In genomic region chr22:46654426-46654825, GRCh38 we compare ENCODE assay signal across 15 cellular contexts. TPM values are rescaled to one million over a fixed set of nuclear protein-coding genes. Genes with fewer than 3 reads are reported as not detected.
DNase-seq lines count a peak whose midpoint lies in the region; ATAC-seq, FAIRE-seq and TF ChIP-seq lines count a peak whose summit lies in the region.
"Had no signal": no experiment of that assay in that cellular context is flagged by ENCODE, and none has a peak within 500 bp of the region (broad histone marks: within the 10 kb centered on the region; RNA-seq: fewer than 3 reads in every experiment).

No MANE protein-coding gene starts in this region.

- DNase-seq in activated CD4-positive, alpha-beta memory T cell treated with anti-CD3 and anti-CD28 coated beads for 36 hours: no peak
- DNase-seq in activated CD4-positive, alpha-beta memory T cell treated with anti-CD3 and anti-CD28 coated beads, Interleukin-2, amount 10 ng/mL, durations not matched to agents 7 days and 5 days: no peak
- DNase-seq in stimulated activated naive CD8-positive, alpha-beta T cell treated with anti-CD3 and anti-CD28 coated beads, Interleukin-15, Interleukin-2, amounts not matched to agents 100 U/mL and 50 U/mL, for 24 hours: no peak
- no peak for DNase-seq in H1 (ENCODE audit: low read depth in 1 of 2, low spot score in 2 of 2)
- no peak for DNase-seq in HT-29 (ENCODE audit: low spot score)
- DNase-seq in cerebellar nuclear complex (lab: John Stamatoyannopoulos, UW): no peak
- DNase-seq: CD8-positive, alpha-beta T cell; KBM-7; NCI-H1694 treated with DMSO at 0.1 percent for 48 hours had no signal

- peaks cover 5% of the 10 kb centered on the region; the same call in 1 of the 2 replicates for H3K79me1 ChIP-seq in H1 (ENCODE audit: low read depth, low read length)

- no peak overlapping the region for H3K23ac ChIP-seq in H1 (ENCODE audit: insufficient read length)

- no peak overlapping the region for H2BK20ac ChIP-seq in H1 (ENCODE audit: low read length)

- no peak overlapping the region for H2BK120ac ChIP-seq in H1 (replicated peaks; ENCODE audit: low read depth, low read length)

- no peak overlapping the region for H2AK5ac ChIP-seq in H1 (ENCODE audit: low read depth, low read length)

- H4K20me1 ChIP-seq in H1 (replicated peaks in 1 of 2; ENCODE audit: control insufficient read depth in 1 of 2, insufficient read depth in 2 of 2, low read length in 2 of 2): peaks cover 0 to 4% of the 10 kb centered on the region in 2 experiments

- peaks cover 0 to 4% (median 1%) of the 10 kb centered on the region in 4 experiments; a peak in 2 of 7 replicates for H3K4me1 ChIP-seq in H1 (replicated peaks in 1 of 4; ENCODE audit: control insufficient read depth in 3 of 4, insufficient read depth in 4 of 4, low read length in 3 of 4)

- no peak overlapping the region for H2AFZ ChIP-seq in H1 (ENCODE audit: low read length)

- no peak for TF ChIP-seq CTCF in H1 (IDR thresholded peaks at IDR 0.05; ENCODE audit: control extremely low read depth in 1 of 3, insufficient read depth in 1 of 3, low read depth in 1 of 3, low read length in 3 of 3)

- no peak for TF ChIP-seq POLR2A in H1 (IDR thresholded peaks at IDR 0.05; ENCODE audit: control extremely low read depth in 1 of 2, low read depth in 2 of 2, low read length in 2 of 2)

- no peak overlapping the region for H2BK12ac ChIP-seq in H1 (ENCODE audit: low read depth, low read length)

- TF ChIP-seq RAD21 in H1 (IDR thresholded peaks at IDR 0.05 in 1 of 2, conservative IDR thresholded peaks at IDR 0.05 in 1 of 2; ENCODE audit: low read depth in 2 of 2, low read length in 2 of 2): no peak

- H3K27ac Mint-ChIP-seq in activated CD4-positive, alpha-beta memory T cell treated with anti-CD3 and anti-CD28 coated beads for 36 hours: peak overlapping the region; percentile 50
- no peak overlapping the region for H3K27ac Mint-ChIP-seq in activated CD4-positive, alpha-beta memory T cell treated with anti-CD3 and anti-CD28 coated beads, Interleukin-2, amount 10 ng/mL, durations not matched to agents 7 days and 5 days
- H3K27ac Mint-ChIP-seq in stimulated activated naive CD8-positive, alpha-beta T cell treated with anti-CD3 and anti-CD28 coated beads, Interleukin-15, Interleukin-2, amounts not matched to agents 100 ng/mL and 50 ng/mL, for 24 hours: peak overlapping the region; percentile 65
- H3K27ac Mint-ChIP-seq: CD8-positive, alpha-beta T cell had no signal

- H3K4ac ChIP-seq in H1 (replicated peaks; ENCODE audit: insufficient read length, low read depth, low read length): no peak overlapping the region

- H3K14ac ChIP-seq in H1 (ENCODE audit: insufficient read length): no peak overlapping the region

- POLR2A ChIA-PET in activated CD4-positive, alpha-beta memory T cell treated with anti-CD3 and anti-CD28 coated beads for 36 hours (lab: Charles Lee): no interaction called here
- POLR2A ChIA-PET in activated CD4-positive, alpha-beta memory T cell treated with anti-CD3 and anti-CD28 coated beads, Interleukin-2, amount 10 ng/mL, durations not matched to agents 7 days and 5 days (lab: Charles Lee): no interaction called here
- POLR2A ChIA-PET in H1 (lab: Charles Lee; ENCODE audit: partially characterized antibody): no interaction called here

- H3K9me3 Mint-ChIP-seq in activated CD4-positive, alpha-beta memory T cell treated with anti-CD3 and anti-CD28 coated beads for 36 hours: no peaks in the 10 kb centered on the region
- H3K9me3 Mint-ChIP-seq in activated CD4-positive, alpha-beta memory T cell treated with anti-CD3 and anti-CD28 coated beads, Interleukin-2, amount 10 ng/mL, durations not matched to agents 7 days and 5 days: no peaks in the 10 kb centered on the region
- H3K9me3 Mint-ChIP-seq in stimulated activated naive CD8-positive, alpha-beta T cell treated with anti-CD3 and anti-CD28 coated beads, Interleukin-15, Interleukin-2, amounts not matched to agents 100 ng/mL and 50 ng/mL, for 24 hours: no peaks in the 10 kb centered on the region
- H3K9me3 Mint-ChIP-seq: CD8-positive, alpha-beta T cell had no signal

- H3K79me2 ChIP-seq in H1 (ENCODE audit: control insufficient read depth in 1 of 2, insufficient read depth in 2 of 2, low read length in 2 of 2): no peaks in the 10 kb centered on the region

- H3K4me1 Mint-ChIP-seq in activated CD4-positive, alpha-beta memory T cell treated with anti-CD3 and anti-CD28 coated beads for 36 hours (ENCODE audit: low read depth): peaks cover 28% of the 10 kb centered on the region
- peaks cover 30% of the 10 kb centered on the region for H3K4me1 Mint-ChIP-seq in activated CD4-positive, alpha-beta memory T cell treated with anti-CD3 and anti-CD28 coated beads, Interleukin-2, amount 10 ng/mL, durations not matched to agents 7 days and 5 days
- peaks cover 48% of the 10 kb centered on the region for H3K4me1 Mint-ChIP-seq in stimulated activated naive CD8-positive, alpha-beta T cell treated with anti-CD3 and anti-CD28 coated beads, Interleukin-15, Interleukin-2, amounts not matched to agents 100 ng/mL and 50 ng/mL, for 24 hours (ENCODE audit: low read depth)

- FAIRE-seq in H1 (lab: Jason Lieb, UNC): no peak
- FAIRE-seq: A204.1, GM12892 had no signal

- no peaks in the 10 kb centered on the region for H3K27me3 Mint-ChIP-seq in activated CD4-positive, alpha-beta memory T cell treated with anti-CD3 and anti-CD28 coated beads for 36 hours
- no peaks in the 10 kb centered on the region for H3K27me3 Mint-ChIP-seq in activated CD4-positive, alpha-beta memory T cell treated with anti-CD3 and anti-CD28 coated beads, Interleukin-2, amount 10 ng/mL, durations not matched to agents 7 days and 5 days
- no peaks in the 10 kb centered on the region for H3K27me3 Mint-ChIP-seq in stimulated activated naive CD8-positive, alpha-beta T cell treated with anti-CD3 and anti-CD28 coated beads, Interleukin-15, Interleukin-2, amounts not matched to agents 100 ng/mL and 50 ng/mL, for 24 hours

- CTCF ChIA-PET in activated CD4-positive, alpha-beta memory T cell treated with anti-CD3 and anti-CD28 coated beads for 36 hours (lab: Charles Lee): interaction anchor here (1.3 kb wide), 1 partner anchor 91 kb away, joined by 5 read pairs; no protein-coding TSS in a partner anchor
- CTCF ChIA-PET in activated CD4-positive, alpha-beta memory T cell treated with anti-CD3 and anti-CD28 coated beads, Interleukin-2, amount 10 ng/mL, durations not matched to agents 7 days and 5 days (lab: Charles Lee): no interaction called here
- CTCF ChIA-PET in H1 (lab: Charles Lee; ENCODE audit: partially characterized antibody): no interaction called here

- peak overlapping the region; percentile 71 for H4K8ac ChIP-seq in H1 (ENCODE audit: extremely low read depth, insufficient read depth, low read length)

- H3K18ac ChIP-seq in H1 (ENCODE audit: extremely low read depth, low read length): no peak overlapping the region

- no peaks in the 10 kb centered on the region for H3K23me2 ChIP-seq in H1 (ENCODE audit: low read depth, low read length)

- peak overlapping the region; percentile 47 for H4K91ac ChIP-seq in H1 (replicated peaks; ENCODE audit: insufficient read length, low read length)

- no peak overlapping the region for H3K4me3 ChIP-seq in H1 (ENCODE audit: extremely low read depth in 1 of 4, insufficient read depth in 2 of 4, low read depth in 3 of 4, low read length in 4 of 4)

- H3K56ac ChIP-seq in H1 (replicated peaks; ENCODE audit: insufficient read length, low read depth, low read length): no peak overlapping the region

- no peaks in the 10 kb centered on the region for H3K36me3 ChIP-seq in H1 (ENCODE audit: control insufficient read depth in 2 of 4, insufficient read depth in 4 of 4, low read length in 3 of 4)

- no peak overlapping the region for H4K5ac ChIP-seq in H1 (ENCODE audit: insufficient read length, low read depth, low read length)

- no peak for ATAC-seq in stimulated activated naive CD8-positive, alpha-beta T cell treated with anti-CD3 and anti-CD28 coated beads, Interleukin-15, Interleukin-2, amounts not matched to agents 100 U/mL and 50 U/mL, for 24 hours
- no peak for ATAC-seq in GM18498 (IDR thresholded peaks at IDR 0.05; ENCODE audit: unreplicated experiment)
- ATAC-seq: CD8-positive, alpha-beta T cell; Panc1; Right ventricle myocardium inferior had no signal

- H3K27ac ChIP-seq in H1 (ENCODE audit: low read depth, low read length): no peak overlapping the region

- peaks cover 2% of the 10 kb centered on the region for H3K36me3 Mint-ChIP-seq in activated CD4-positive, alpha-beta memory T cell treated with anti-CD3 and anti-CD28 coated beads for 36 hours
- H3K36me3 Mint-ChIP-seq in activated CD4-positive, alpha-beta memory T cell treated with anti-CD3 and anti-CD28 coated beads, Interleukin-2, amount 10 ng/mL, durations not matched to agents 7 days and 5 days (ENCODE audit: low read depth): no peaks in the 10 kb centered on the region
- no peaks in the 10 kb centered on the region for H3K36me3 Mint-ChIP-seq in stimulated activated naive CD8-positive, alpha-beta T cell treated with anti-CD3 and anti-CD28 coated beads, Interleukin-15, Interleukin-2, amounts not matched to agents 100 ng/mL and 50 ng/mL, for 24 hours (ENCODE audit: low read depth)
- H3K36me3 Mint-ChIP-seq: CD8-positive, alpha-beta T cell had no signal

- no peak overlapping the region for H2BK15ac ChIP-seq in H1 (ENCODE audit: low read length)

- no peaks in the 10 kb centered on the region for H3K9me3 ChIP-seq in H1 (ENCODE audit: insufficient read depth in 2 of 2, low read depth in 1 of 2, low read length in 1 of 2)

- H3K4me3 Mint-ChIP-seq in activated CD4-positive, alpha-beta memory T cell treated with anti-CD3 and anti-CD28 coated beads for 36 hours: no peak overlapping the region
- H3K4me3 Mint-ChIP-seq in activated CD4-positive, alpha-beta memory T cell treated with anti-CD3 and anti-CD28 coated beads, Interleukin-2, amount 10 ng/mL, durations not matched to agents 7 days and 5 days: no peak overlapping the region
- H3K4me3 Mint-ChIP-seq in stimulated activated naive CD8-positive, alpha-beta T cell treated with anti-CD3 and anti-CD28 coated beads, Interleukin-15, Interleukin-2, amounts not matched to agents 100 ng/mL and 50 ng/mL, for 24 hours: no peak overlapping the region
- H3K4me3 Mint-ChIP-seq: CD8-positive, alpha-beta T cell had no signal

- H2BK5ac ChIP-seq in H1 (ENCODE audit: low read depth, low read length): no peak overlapping the region

- intact Hi-C loops in activated CD4-positive, alpha-beta memory T cell treated with anti-CD3 and anti-CD28 coated beads for 36 hours (cut with micrococcal nuclease): no loop called here

- no peak overlapping the region for H3K9ac ChIP-seq in H1 (replicated peaks in 1 of 4; ENCODE audit: extremely low read depth in 1 of 4, low read depth in 3 of 4, low read length in 3 of 4)

- WGBS in H1 (ENCODE audit: extremely low coverage in 1 of 2, insufficient coverage in 1 of 2, insufficient read length in 1 of 2, insufficient replicate concordance in 2 of 2, low coverage in 1 of 2, low lambda C conversion rate in 2 of 2, missing lambda C conversion rate in 1 of 2), 2 experiments: 90% methylated on average over 13 of the region's 17 CpGs; no CpG with 5 or more reads in 1 of the 2 experiments

- no peak for TF ChIP-seq EP300 in H1 (IDR thresholded peaks at IDR 0.05; ENCODE audit: borderline replicate concordance in 1 of 2, low read depth in 2 of 2, low read length in 2 of 2)

- no peak overlapping the region for H3K4me2 ChIP-seq in H1 (ENCODE audit: insufficient read depth in 1 of 2, low read depth in 2 of 2, low read length in 2 of 2)

- H3K27me3 ChIP-seq in H1 (replicated peaks in 1 of 4; ENCODE audit: control insufficient read depth in 3 of 4, extremely low read depth in 1 of 4, insufficient read depth in 3 of 4, low read length in 3 of 4): no peaks in the 10 kb centered on the region

RNA-seq across cellular contexts. Expression of gene GRAMD4, which starts 34.2 kb away (rescaled TPM):
- total RNA-seq in activated CD4-positive, alpha-beta memory T cell treated with anti-CD3 and anti-CD28 coated beads for 36 hours: 10 to 100 TPM; 50.4 to 52.0 TPM
- total RNA-seq in activated CD4-positive, alpha-beta memory T cell treated with anti-CD3 and anti-CD28 coated beads, Interleukin-2, amount 10 ng/mL, durations not matched to agents 7 days and 5 days: 10 to 100 TPM; 52.9 to 54.8 TPM
- total RNA-seq in H1 (2021; fragmentation: NEBNext Ultra II Directional; extraction: Animal tissue kit (Norgen Biotek cat#: 25700)): 20.5 and 25.6 TPM in 2 replicates
- 7.9 and 8.6 TPM in 2 replicates for polyA plus RNA-seq in H1 (2011; rRNA removed)
- 9.2 TPM for polyA plus RNA-seq in H1 (2011; cell fraction: cytosol; rRNA removed)
- 18.3 TPM for polyA plus RNA-seq in H1 (2011; cell fraction: nucleus; rRNA removed)
- polyA plus RNA-seq in H1 (2012, experiment 1 of 2): 14.3 to 23.8 TPM (median 16.0 TPM) in 4 replicates
- polyA plus RNA-seq in H1 (2012, experiment 2 of 2): 5.4 TPM
- polyA plus RNA-seq in H1 (2013, experiment 1 of 2): 10.3 TPM
- polyA plus RNA-seq in H1 (2013, experiment 2 of 2): 9.8 TPM
- 12.8 and 15.9 TPM in 2 replicates for polyA minus RNA-seq in H1 (2011; rRNA and poly(A)+ RNA removed)
- 8.7 TPM for polyA minus RNA-seq in H1 (2011; cell fraction: cytosol; rRNA and poly(A)+ RNA removed)
- 8.7 TPM for polyA minus RNA-seq in H1 (2011; cell fraction: nucleus; rRNA and poly(A)+ RNA removed)
- total RNA-seq in HT-29 (2014; rRNA removed; shearing (Covaris generic)): 22.5 and 26.7 TPM in 2 replicates
